1 cellular context compared by ENCODE assay signal in the genomic region with DNA sequence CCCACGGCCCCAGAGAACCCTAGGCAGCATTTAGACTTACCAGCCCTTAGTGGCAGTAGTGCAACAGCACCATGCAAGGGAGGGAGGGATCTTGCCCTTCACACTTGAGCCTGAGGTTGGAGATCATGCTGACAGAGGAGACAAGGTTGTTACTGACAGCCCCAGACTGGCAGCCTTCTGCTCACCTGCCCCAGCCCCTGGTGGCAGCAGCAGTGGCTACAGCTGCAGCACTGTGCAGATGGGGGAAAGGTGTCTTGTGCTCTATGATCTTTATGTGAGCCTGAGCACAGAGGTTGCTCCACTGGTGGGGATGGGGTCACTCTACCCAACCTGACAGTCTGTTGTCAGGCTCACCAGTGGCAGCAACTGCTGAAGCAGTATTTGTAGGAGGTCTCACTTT.
TF ChIP-seq lines count a peak whose summit lies in the region.

No MANE protein-coding gene starts in this region.

TF ChIP-seq in HepG2, 621 proteins besides CTCF, POLR2A, EP300 and RAD21:
- TF ChIP-seq, protein P1, sequence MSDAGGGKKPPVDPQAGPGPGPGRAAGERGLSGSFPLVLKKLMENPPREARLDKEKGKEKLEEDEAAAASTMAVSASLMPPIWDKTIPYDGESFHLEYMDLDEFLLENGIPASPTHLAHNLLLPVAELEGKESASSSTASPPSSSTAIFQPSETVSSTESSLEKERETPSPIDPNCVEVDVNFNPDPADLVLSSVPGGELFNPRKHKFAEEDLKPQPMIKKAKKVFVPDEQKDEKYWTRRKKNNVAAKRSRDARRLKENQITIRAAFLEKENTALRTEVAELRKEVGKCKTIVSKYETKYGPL (CRISPR knock-in tag; IDR thresholded peaks at IDR 0.05): no peak
- no peak for TF ChIP-seq JDP2 (CRISPR knock-in tag; IDR thresholded peaks at IDR 0.05; ENCODE audit: borderline replicate concordance)
- peak; percentile 15 for TF ChIP-seq RBM22 (optimal IDR thresholded peaks at IDR 0.05; ENCODE audit: low read length)
- TF ChIP-seq ZNF510 (CRISPR knock-in tag; IDR thresholded peaks at IDR 0.05; ENCODE audit: low read depth): no peak
TF ChIP-seq in HepG2: peak in this region for 1.
